8 cellular contexts compared by ENCODE assay signal in genomic region chr20:13009682-13010406, GRCh38. TPM values are rescaled to one million over a fixed set of nuclear protein-coding genes. Genes with fewer than 3 reads are reported as not detected.
DNase-seq lines count a peak whose midpoint lies in the region; ATAC-seq and TF ChIP-seq lines count a peak whose summit lies in the region.

No MANE protein-coding gene starts in this region.

- no peak overlapping the region for H3K9ac ChIP-seq in iPS-20b (ENCODE audit: low read depth, low read length)

- ATAC-seq in activated CD4-positive, alpha-beta T cell treated with anti-CD3 and anti-CD28 coated beads for 36 hours = peak; percentile 76

- peaks cover 42% of the 10 kb centered on the region for H3K4me1 Mint-ChIP-seq in activated CD4-positive, alpha-beta T cell treated with anti-CD3 and anti-CD28 coated beads for 36 hours

- CTCF ChIA-PET in activated CD4-positive, alpha-beta T cell treated with anti-CD3 and anti-CD28 coated beads for 36 hours (lab: Charles Lee) = interaction anchor here (0.6 kb wide), 1 partner anchor 108 kb away, joined by 3 read pairs; no protein-coding TSS in a partner anchor

- peaks cover 13% of the 10 kb centered on the region; the same call in 1 of the 2 replicates for H3K4me1 ChIP-seq in iPS-20b (ENCODE audit: insufficient read depth, low read length)

- peak overlapping the region; percentile 70 for H3K4me3 Mint-ChIP-seq in activated CD4-positive, alpha-beta T cell treated with anti-CD3 and anti-CD28 coated beads for 36 hours

- POLR2A ChIA-PET in activated CD4-positive, alpha-beta T cell treated with anti-CD3 and anti-CD28 coated beads for 36 hours (lab: Charles Lee) = interaction anchor here (0.6 to 0.7 kb wide), 2 partner anchors 20 to 491 kb away, joined by 4 to 7 read pairs; no protein-coding TSS in a partner anchor

- H3K4me3 ChIP-seq in LNCaP clone FGC (ENCODE audit: low read depth, low read length) (peak overlapping the region; percentile 48), astrocyte of the cerebellum (ENCODE audit: low read depth, low read length) (peak overlapping the region; percentile 45), iPS-20b (ENCODE audit: low read length) (peak overlapping the region; percentile 48; the same call in 1 of the 2 replicates), skin epidermis (peak overlapping the region; percentile 22 to 45 (median 31))

- H3K27ac ChIP-seq in iPS-20b (ENCODE audit: low read length) (no peak overlapping the region), skin epidermis (peak overlapping the region in 19 of 21 experiments; percentile 11 to 88 (median 72))

- DNase-seq in activated CD4-positive, alpha-beta T cell treated with anti-CD3 and anti-CD28 coated beads for 36 hours = peak; percentile 22
- no peak for DNase-seq in activated CD4-positive, alpha-beta T cell treated with anti-CD3 and anti-CD28 coated beads, Interleukin-2, amount 50 U/mL, for 48 hours
- DNase-seq in H4 (ENCODE audit: low spot score) = peak; percentile 98
- DNase-seq in LNCaP clone FGC (ENCODE audit: low read depth) = peak; percentile 65
- DNase-seq in astrocyte of the cerebellum (ENCODE audit: low read depth) = peak; percentile 99
- DNase-seq in NCI-H524 (lab: John Stamatoyannopoulos, UW) = no peak

- no peaks in the 10 kb centered on the region for H3K36me3 ChIP-seq in iPS-20b (ENCODE audit: insufficient read depth, low read depth, low read length)

- H3K27me3 ChIP-seq in iPS-20b (ENCODE audit: insufficient read depth, low read length) = no peaks in the 10 kb centered on the region

- H3K36me3 Mint-ChIP-seq in activated CD4-positive, alpha-beta T cell treated with anti-CD3 and anti-CD28 coated beads for 36 hours (ENCODE audit: low read depth) = no peaks in the 10 kb centered on the region

- H3K27ac Mint-ChIP-seq in activated CD4-positive, alpha-beta T cell treated with anti-CD3 and anti-CD28 coated beads for 36 hours = peak overlapping the region; percentile 80

- no peaks in the 10 kb centered on the region for H3K9me3 Mint-ChIP-seq in activated CD4-positive, alpha-beta T cell treated with anti-CD3 and anti-CD28 coated beads for 36 hours (ENCODE audit: low read depth)

- H3K27me3 Mint-ChIP-seq in activated CD4-positive, alpha-beta T cell treated with anti-CD3 and anti-CD28 coated beads for 36 hours = no peaks in the 10 kb centered on the region

- in situ Hi-C loops in astrocyte of the cerebellum (cut with HindIII; ENCODE audit: low sequenced_read_pairs) = no loop called here

- intact Hi-C loops in activated CD4-positive, alpha-beta T cell treated with anti-CD3 and anti-CD28 coated beads for 36 hours (cut with DNase I, micrococcal nuclease) = loop anchor here in 1 of 2 experiments (5.0 kb wide), 2 partner anchors 83 to 212 kb away; partner anchors contain the start of gene ISM1

- H3K9me3 ChIP-seq in iPS-20b (ENCODE audit: insufficient read depth, low read depth, low read length) = no peaks in the 10 kb centered on the region

- TF ChIP-seq CTCF in LNCaP clone FGC (IDR thresholded peaks at IDR 0.05; ENCODE audit: control insufficient read depth, extremely low read depth, insufficient read depth) (no peak), astrocyte of the cerebellum (IDR thresholded peaks at IDR 0.05; ENCODE audit: low read depth, low read length, missing control alignments) (no peak)

RNA-seq across cellular contexts. Expression of gene SPTLC3, which starts 1.1 kb away (rescaled TPM):
- 1 to 10 TPM; 1.1 to 1.3 TPM for total RNA-seq in activated CD4-positive, alpha-beta T cell treated with anti-CD3 and anti-CD28 coated beads for 36 hours
- 4.0 and 5.5 TPM in 2 replicates for total RNA-seq in H4 (2014; rRNA removed; shearing (Covaris generic))

Comparison
In these comparisons a context has a peak if more than half of its experiments do, and no peak if none do; other contexts are left out.
1. DNase-seq: peak in activated CD4-positive, alpha-beta T cell treated with anti-CD3 and anti-CD28 coated beads for 36 hours (single experiment), H4 (single experiment), LNCaP clone FGC (single experiment) and astrocyte of the cerebellum (single experiment); none in activated CD4-positive, alpha-beta T cell treated with anti-CD3 and anti-CD28 coated beads, Interleukin-2, amount 50 U/mL, for 48 hours (0 of 2) and NCI-H524 (0 of 2).
2. Peak in every context shown above with its lines, with median percentiles within 50 percentile points of each other: H3K4me3 ChIP-seq.